ENCODE assay signal across 13 cellular contexts in genomic region chr2:236378851-236379250, GRCh38.
DNase-seq lines count a peak whose midpoint lies in the region; ATAC-seq and TF ChIP-seq lines count a peak whose summit lies in the region.
"Had no signal": no experiment of that assay in that cellular context is flagged by ENCODE, and none has a peak within 500 bp of the region (broad histone marks: within the 10 kb centered on the region; RNA-seq: fewer than 3 reads in every experiment).

No MANE protein-coding gene starts in this region.

- H2BK5ac ChIP-seq in trophoblast cell (ENCODE audit: low read depth, low read length, poor library complexity), result peak overlapping the region; percentile 20

- no peak overlapping the region for H3K4me3 ChIP-seq in BLaER1 treated with 17β-estradiol and CSF1 and Interleukin-3, amounts not matched to agents 10 nM and 100 nM
- H3K4me3 ChIP-seq in esophagus muscularis mucosa (no peak overlapping the region), trophoblast cell (ENCODE audit: low read depth, low read length) (no peak overlapping the region)
- H3K4me3 ChIP-seq: GM23248 had no signal

- intact Hi-C loops in esophagus muscularis mucosa (cut with DNase I), result no loop called here

- peak overlapping the region; percentile 5 for H2AK5ac ChIP-seq in trophoblast cell (ENCODE audit: low read length)

- H3K23ac ChIP-seq in trophoblast cell (ENCODE audit: low read length), result no peak overlapping the region

- no peaks in the 10 kb centered on the region for H3K27me3 ChIP-seq in BLaER1 treated with 17β-estradiol and CSF1 and Interleukin-3, amounts not matched to agents 10 nM and 100 nM
- H3K27me3 ChIP-seq in esophagus muscularis mucosa, result peaks cover 0 to 5% (median 0%) of the 10 kb centered on the region in 4 donors
- H3K27me3 ChIP-seq in trophoblast cell (ENCODE audit: insufficient read depth, low read length), result no peaks in the 10 kb centered on the region

- H3K4ac ChIP-seq in trophoblast cell (ENCODE audit: low read depth, low read length), result no peak overlapping the region

- H4K91ac ChIP-seq in trophoblast cell (ENCODE audit: low read depth, low read length), result no peak overlapping the region

- TF ChIP-seq POLR2A in esophagus muscularis mucosa (IDR thresholded peaks at IDR 0.05; ENCODE audit: low read depth), result no peak

- no peak overlapping the region for H2AFZ ChIP-seq in trophoblast cell (ENCODE audit: insufficient read depth, low read length, poor library complexity)
- H2AFZ ChIP-seq: GM23248 had no signal

- no peak for ATAC-seq in HG02885 (IDR thresholded peaks at IDR 0.05; ENCODE audit: poor library complexity, unreplicated experiment)
- ATAC-seq: CD8-positive, alpha-beta T cell had no signal

- no peak overlapping the region for H3K9ac ChIP-seq in BLaER1 treated with 17β-estradiol and CSF1 and Interleukin-3, amounts not matched to agents 10 nM and 100 nM
- peak overlapping the region; percentile 8 for H3K9ac ChIP-seq in trophoblast cell (ENCODE audit: low read length)
- H3K9ac ChIP-seq: GM23248 had no signal

- H3K79me2 ChIP-seq in trophoblast cell (ENCODE audit: control insufficient read depth, insufficient read depth, low read length, poor library complexity), result no peaks in the 10 kb centered on the region

- H3K27ac ChIP-seq in BLaER1 treated with 17β-estradiol and CSF1 and Interleukin-3, amounts not matched to agents 10 nM and 100 nM, result no peak overlapping the region
- H3K27ac ChIP-seq in esophagus muscularis mucosa (replicated peaks in 1 of 4), result no peak overlapping the region
- H3K27ac ChIP-seq in trophoblast cell (ENCODE audit: low read depth, low read length), result no peak overlapping the region
- H3K27ac ChIP-seq: GM23248 had no signal

- no peak overlapping the region for H3K18ac ChIP-seq in trophoblast cell (ENCODE audit: low read length)

- peak overlapping the region; percentile 36 for H2BK12ac ChIP-seq in trophoblast cell (ENCODE audit: low read length)

- no peak overlapping the region for H3K14ac ChIP-seq in trophoblast cell (ENCODE audit: low read length)

- H4K20me1 ChIP-seq in BLaER1 treated with 17β-estradiol and CSF1 and Interleukin-3, amounts not matched to agents 10 nM and 100 nM, result no peaks in the 10 kb centered on the region

- DNase-seq in NCI-H2171 treated with DMSO at 0.1 percent for 48 hours (lab: John Stamatoyannopoulos, UW), result peak; percentile 22
- DNase-seq in NCI-H2171 (lab: John Stamatoyannopoulos, UW), result no peak
- DNase-seq in esophagus muscularis mucosa (ENCODE audit: extremely low spot score), result peak; percentile 45
- DNase-seq in trophoblast cell, result no peak
- no peak for DNase-seq in amniotic stem cell (lab: John Stamatoyannopoulos, UW)
- DNase-seq: CD8-positive, alpha-beta T cell; COR-L47; DMS153; GM23248; IMR-90; KBM-7 had no signal

- H4K8ac ChIP-seq in trophoblast cell (ENCODE audit: low read depth, low read length), result no peak overlapping the region

- TF ChIP-seq EP300 in esophagus muscularis mucosa (IDR thresholded peaks at IDR 0.05), result no peak

- peak overlapping the region in 8 of 11 experiments; percentile 35 to 68 (median 43); a peak in 15 of 22 replicates for H3K4me2 ChIP-seq in BLaER1 treated with 17β-estradiol and CSF1 and Interleukin-3, amounts not matched to agents 10 nM and 100 nM
- H3K4me2 ChIP-seq in trophoblast cell (ENCODE audit: low read length), result no peak overlapping the region

- H3K36me3 ChIP-seq in BLaER1 treated with 17β-estradiol and CSF1 and Interleukin-3, amounts not matched to agents 10 nM and 100 nM, result no peaks in the 10 kb centered on the region
- H3K36me3 ChIP-seq in esophagus muscularis mucosa (no peaks in the 10 kb centered on the region), trophoblast cell (ENCODE audit: control insufficient read depth in 1 of 2, insufficient read depth in 2 of 2, low read length in 2 of 2) (peaks cover 0 to 3% of the 10 kb centered on the region in 2 experiments)

- 66% methylated on average over 6 of the region's 9 CpGs for WGBS in esophagus muscularis mucosa
- WGBS in trophoblast cell (ENCODE audit: extremely low coverage, insufficient coverage, insufficient read length), result no CpG with 5 or more reads among the region's 9 CpGs

- H3K4me1 ChIP-seq in BLaER1 treated with 17β-estradiol and CSF1 and Interleukin-3, amounts not matched to agents 10 nM and 100 nM, result peaks cover 0 to 15% (median 7%) of the 10 kb centered on the region in 10 experiments; a peak in 11 of 20 replicates
- no peaks in the 10 kb centered on the region for H3K4me1 ChIP-seq in esophagus muscularis mucosa
- peaks cover 0 to 7% of the 10 kb centered on the region in 2 experiments for H3K4me1 ChIP-seq in trophoblast cell (ENCODE audit: control insufficient read depth in 1 of 2, insufficient read depth in 2 of 2, low read length in 2 of 2)

- no peaks in the 10 kb centered on the region; a peak in 1 of 22 replicates for H3K9me3 ChIP-seq in BLaER1 treated with 17β-estradiol and CSF1 and Interleukin-3, amounts not matched to agents 10 nM and 100 nM (replicated peaks in 1 of 11)
- H3K9me3 ChIP-seq in esophagus muscularis mucosa (peaks cover 0 to 12% (median 2%) of the 10 kb centered on the region in 4 donors), trophoblast cell (ENCODE audit: insufficient read depth, low read depth, low read length) (peaks cover 2% of the 10 kb centered on the region)

- no peak overlapping the region for H4K12ac ChIP-seq in trophoblast cell (ENCODE audit: low read depth, low read length)

- H3K79me1 ChIP-seq in trophoblast cell (ENCODE audit: low read length), result no peaks in the 10 kb centered on the region

- no peak for TF ChIP-seq CTCF in esophagus muscularis mucosa (IDR thresholded peaks at IDR 0.05)

- no peak overlapping the region for H2BK120ac ChIP-seq in trophoblast cell (ENCODE audit: insufficient read depth, low read length, poor library complexity)

Comparison
In these comparisons a context has a peak if more than half of its experiments do, and no peak if none do; other contexts are left out.
1. DNase-seq: peak in NCI-H2171 treated with DMSO at 0.1 percent for 48 hours (single experiment) and esophagus muscularis mucosa (single experiment); none in NCI-H2171 (single experiment), trophoblast cell (0 of 2) and amniotic stem cell (single experiment).